Comparison of ENCODE assay signal across 14 cellular contexts in the genomic region with DNA sequence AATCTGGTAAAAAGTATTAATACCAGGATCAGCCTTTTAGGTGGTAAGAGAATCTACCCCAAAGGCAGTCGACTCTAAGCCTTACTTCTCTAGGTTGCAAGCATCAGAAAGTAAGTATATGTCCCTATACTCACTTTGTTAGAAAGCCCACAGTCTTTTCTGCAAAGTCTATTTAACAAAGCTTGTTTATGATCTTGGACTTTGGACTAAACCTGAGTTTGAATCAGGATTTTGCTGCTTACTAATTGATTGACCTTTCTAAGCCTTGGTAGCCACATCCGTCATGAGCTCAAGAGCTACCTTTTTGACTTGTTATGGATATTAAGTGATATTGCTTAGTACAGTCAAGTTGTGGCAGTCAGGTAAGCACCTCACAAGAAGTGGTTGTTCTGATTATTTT. TPM values are rescaled to one million over a fixed set of nuclear protein-coding genes. Genes with fewer than 3 reads are reported as not detected.
DNase-seq lines count a peak whose midpoint lies in the region; ATAC-seq and TF ChIP-seq lines count a peak whose summit lies in the region.
"Had no signal": no experiment of that assay in that cellular context is flagged by ENCODE, and none has a peak within 500 bp of the region (broad histone marks: within the 10 kb centered on the region; RNA-seq: fewer than 3 reads in every experiment).

No MANE protein-coding gene starts in this region.

- H3K27me3 Mint-ChIP-seq in glutamatergic neuron (ENCODE audit: unreplicated experiment) = peaks cover 2% of the 10 kb centered on the region
- no peaks in the 10 kb centered on the region for H3K27me3 Mint-ChIP-seq in nephron (ENCODE audit: low read depth)
- H3K27me3 Mint-ChIP-seq: B cell; CD4-positive, alpha-beta T cell had no signal

- H3K27ac Mint-ChIP-seq in glutamatergic neuron (ENCODE audit: unreplicated experiment) (peak overlapping the region; percentile 97), nephron (peak overlapping the region in 2 of 3 experiments; percentile 70 to 80)
- H3K27ac Mint-ChIP-seq: B cell; CD4-positive, alpha-beta T cell; GM23338 had no signal

- H3K4me1 Mint-ChIP-seq in glutamatergic neuron (ENCODE audit: low read depth, unreplicated experiment) = peaks cover 39% of the 10 kb centered on the region
- H3K4me1 Mint-ChIP-seq in nephron = peaks cover 29% of the 10 kb centered on the region
- H3K4me1 Mint-ChIP-seq: B cell, GM23338 had no signal

- no peak for ATAC-seq in HG02885 (IDR thresholded peaks at IDR 0.05; ENCODE audit: poor library complexity, unreplicated experiment)
- ATAC-seq in stimulated activated naive CD8-positive, alpha-beta T cell treated with anti-CD3 and anti-CD28 coated beads, Interleukin-15, Interleukin-2, amounts not matched to agents 100 U/mL and 50 U/mL, for 24 hours = no peak
- ATAC-seq: GM12878, GM23338 had no signal

- H3K36me3 Mint-ChIP-seq in glutamatergic neuron (ENCODE audit: unreplicated experiment) (no peaks in the 10 kb centered on the region), nephron (ENCODE audit: low read depth) (peaks cover 23% of the 10 kb centered on the region)

- DNase-seq in glutamatergic neuron (no peak), NCI-H1417 treated with DMSO at 0.1 percent for 48 hours (lab: John Stamatoyannopoulos, UW) (no peak), hepatic stellate cell (ENCODE audit: low spot score) (no peak)
- DNase-seq in stimulated activated naive CD8-positive, alpha-beta T cell treated with anti-CD3 and anti-CD28 coated beads, Interleukin-15, Interleukin-2, amounts not matched to agents 100 U/mL and 50 U/mL, for 24 hours = no peak
- DNase-seq: C1 segment of cervical spinal cord; CD4-positive, alpha-beta T cell; DMS79; H7 had no signal

- H3K9me3 Mint-ChIP-seq in glutamatergic neuron (ENCODE audit: unreplicated experiment) (peaks cover 2% of the 10 kb centered on the region), nephron (no peaks in the 10 kb centered on the region)
- H3K9me3 Mint-ChIP-seq: CD4-positive, alpha-beta T cell; GM23338 had no signal

- peak overlapping the region; percentile 84 for H3K27ac ChIP-seq in angular gyrus (ENCODE audit: low read depth, low read length)

- TF ChIP-seq CTCF in glutamatergic neuron (IDR thresholded peaks at IDR 0.05; ENCODE audit: partially characterized antibody, unreplicated experiment) = no peak
- TF ChIP-seq CTCF in nephron (IDR thresholded peaks at IDR 0.05; ENCODE audit: unreplicated experiment in 3 of 3) = no peak

- H3K4me3 Mint-ChIP-seq in glutamatergic neuron (ENCODE audit: unreplicated experiment) = no peak overlapping the region
- H3K4me3 Mint-ChIP-seq in nephron = no peak overlapping the region
- H3K4me3 Mint-ChIP-seq: B cell; CD4-positive, alpha-beta T cell; GM23338 had no signal

RNA-seq across cellular contexts. Expression of a gene that starts 18.4 kb away (rescaled TPM):
- 166 TPM for total RNA-seq in glutamatergic neuron (ENCODE audit: unreplicated experiment)
